In genomic region chr1:152367436-152367835, GRCh38 we compare ENCODE assay signal across 31 cellular contexts. TPM values are rescaled to one million over a fixed set of nuclear protein-coding genes. Genes with fewer than 3 reads are reported as not detected.
"Had no signal": no experiment of that assay in that cellular context is flagged by ENCODE, and none has a peak within 500 bp of the region (broad histone marks: within the 10 kb centered on the region; RNA-seq: fewer than 3 reads in every experiment).

No MANE protein-coding gene starts in this region.

- DNase-seq: activated CD4-positive, alpha-beta memory T cell treated with anti-CD3 and anti-CD28 coated beads, Interleukin-2, amount 10 ng/mL, durations not matched to agents 7 days and 5 days; activated CD4-positive, alpha-beta T cell treated with anti-CD3 and anti-CD28 coated beads for 1 hour; activated CD4-positive, alpha-beta T cell treated with anti-CD3 and anti-CD28 coated beads for 48 hours; activated CD4-positive, CD25-positive, alpha-beta regulatory T cell; activated CD8-positive, alpha-beta memory T cell treated with anti-CD3 and anti-CD28 coated beads for 24 hours; activated CD8-positive, alpha-beta memory T cell treated with anti-CD3 and anti-CD28 coated beads, Interleukin-2, amount 10 ng/mL, durations not matched to agents 7 days and 5 days; activated CD8-positive, alpha-beta memory T cell treated with anti-CD3 and anti-CD28 coated beads, Interleukin-2, amount 50 U/mL, for 48 hours; activated effector memory CD4-positive, alpha-beta T cell treated with Interleukin-2 at 50 U/mL for 16 hours; activated naive CD4-positive, alpha-beta T cell treated with anti-CD3 and anti-CD28 coated beads, Interleukin-2, amount 10 ng/mL, durations not matched to agents 7 days and 5 days; activated naive CD8-positive, alpha-beta T cell treated with anti-CD3 and anti-CD28 coated beads, Interleukin-2, amount 50 U/mL, for 24 hours; activated T-cell treated with anti-CD3 and anti-CD28 coated beads, Interleukin-2, amount 50 U/mL, for 48 hours; anterior cingulate cortex; NCI-H1105; NCI-H1417 treated with DMSO at 0.1 percent for 48 hours; NCI-H1930; NCI-H2081 treated with DMSO at 0.1 percent for 48 hours; NCI-H345; NCI-H524 treated with DMSO at 0.1 percent for 48 hours; PC-3; Peyer's patch; Right ventricle myocardium superior; RPMI8226; SW 1271; T-helper 1 cell; T-helper 2 cell; T-helper 9 cell; WERI-Rb-1 had no signal

- H3K36me3 ChIP-seq: cardiac muscle cell, Peyer's patch, WERI-Rb-1 had no signal

- H3K27ac ChIP-seq: cardiac muscle cell, Peyer's patch, WERI-Rb-1 had no signal

- H3K27me3 ChIP-seq: cardiac muscle cell, Peyer's patch had no signal

- H3K4me1 ChIP-seq: Peyer's patch had no signal

- H3K4me3 ChIP-seq: cardiac muscle cell, K562, Peyer's patch had no signal

- H3K9me3 ChIP-seq: Peyer's patch had no signal

- ATAC-seq: activated CD8-positive, alpha-beta memory T cell treated with anti-CD3 and anti-CD28 coated beads, Interleukin-2, amount 10 ng/mL, durations not matched to agents 7 days and 5 days; activated naive CD8-positive, alpha-beta T cell treated with anti-CD3 and anti-CD28 coated beads, Interleukin-2, amount 50 U/mL, for 24 hours; K562; PC-3 had no signal

RNA-seq across cellular contexts. Expression of gene FLG2, which starts 7.6 kb away (rescaled TPM):
- total RNA-seq: activated CD8-positive, alpha-beta memory T cell treated with anti-CD3 and anti-CD28 coated beads, Interleukin-2, amount 10 ng/mL, durations not matched to agents 7 days and 5 days; cardiac muscle cell; K562; M059J; PC-3; Right ventricle myocardium superior had no signal
- polyA plus RNA-seq: cardiac muscle cell, K562 had no signal

RNA-seq across cellular contexts. Expression of gene FLG, which starts 42.4 kb away (rescaled TPM):
- total RNA-seq: activated CD8-positive, alpha-beta memory T cell treated with anti-CD3 and anti-CD28 coated beads, Interleukin-2, amount 10 ng/mL, durations not matched to agents 7 days and 5 days; cardiac muscle cell; K562; NCI-H460; PC-3; Right ventricle myocardium superior had no signal
- polyA plus RNA-seq: cardiac muscle cell, K562 had no signal

RNA-seq across cellular contexts. Expression of gene CRNN, which starts 46.6 kb away (rescaled TPM):
- total RNA-seq: activated CD4-positive, alpha-beta memory T cell treated with anti-CD3 and anti-CD28 coated beads, Interleukin-2, amount 10 ng/mL, durations not matched to agents 7 days and 5 days; activated CD8-positive, alpha-beta memory T cell treated with anti-CD3 and anti-CD28 coated beads, Interleukin-2, amount 10 ng/mL, durations not matched to agents 7 days and 5 days; cardiac muscle cell; K562; M059J; NCI-H460; PC-3; Right ventricle myocardium superior had no signal
- polyA plus RNA-seq: cardiac muscle cell, K562 had no signal
